ENCODE assay signal across 11 cellular contexts in genomic region chr18:55489034-55489741, GRCh38.
DNase-seq lines count a peak whose midpoint lies in the region; ATAC-seq and TF ChIP-seq lines count a peak whose summit lies in the region.
"Had no signal": no experiment of that assay in that cellular context is flagged by ENCODE, and none has a peak within 500 bp of the region (broad histone marks: within the 10 kb centered on the region; RNA-seq: fewer than 3 reads in every experiment).

No MANE protein-coding gene starts in this region.

- H3K36me3 ChIP-seq in BLaER1 (peaks cover 26% of the 10 kb centered on the region), testis (ENCODE audit: low read depth, missing control alignments) (no peaks in the 10 kb centered on the region)

- H3K4me2 ChIP-seq in BLaER1 = peak overlapping the region; percentile 63

- H3K9ac ChIP-seq in BLaER1 = peak overlapping the region; percentile 48; the same call in 1 of the 2 replicates

- intact Hi-C loops in testis (cut with DNase I; ENCODE audit: low total_unique reads) = no loop called here

- H3K27me3 Mint-ChIP-seq in activated naive CD8-positive, alpha-beta T cell treated with anti-CD3 and anti-CD28 coated beads for 36 hours = peaks cover 28% of the 10 kb centered on the region

- 48 to 57% methylated on average over 4 of the region's 4 CpGs for WGBS in testis, 2 donors

- no peaks in the 10 kb centered on the region for H3K9me3 ChIP-seq in BLaER1
- H3K9me3 ChIP-seq in testis = no peaks in the 10 kb centered on the region

- ATAC-seq in GM19035 (IDR thresholded peaks at IDR 0.05; ENCODE audit: unreplicated experiment) (peak; percentile 54), HG03432 (IDR thresholded peaks at IDR 0.05; ENCODE audit: unreplicated experiment) (peak; percentile 49), omental fat pad (ENCODE audit: low FRiP score) (no peak)

- H3K27ac Mint-ChIP-seq in activated naive CD8-positive, alpha-beta T cell treated with anti-CD3 and anti-CD28 coated beads for 36 hours = peak overlapping the region; percentile 87

- H3K9me3 Mint-ChIP-seq in activated naive CD8-positive, alpha-beta T cell treated with anti-CD3 and anti-CD28 coated beads for 36 hours = no peaks in the 10 kb centered on the region

- H3K27ac ChIP-seq in BLaER1 (peak overlapping the region; percentile 62), testis (no peak overlapping the region)
- H3K27ac ChIP-seq: epithelial cell of prostate had no signal

- H3K27me3 ChIP-seq in BLaER1 (no peaks in the 10 kb centered on the region), testis (no peaks in the 10 kb centered on the region)

- peaks cover 76% of the 10 kb centered on the region for H3K4me1 ChIP-seq in BLaER1
- H3K4me1 ChIP-seq in testis = peaks cover 4% of the 10 kb centered on the region

- DNase-seq in activated naive CD8-positive, alpha-beta T cell treated with anti-CD3 and anti-CD28 coated beads for 36 hours = peak; percentile 17
- DNase-seq in testis (no peak), omental fat pad (ENCODE audit: low spot score) (no peak), GF-D8 (lab: John Stamatoyannopoulos, UW) (no peak), NCI-H1436 treated with DMSO at 0.1 percent for 48 hours (lab: John Stamatoyannopoulos, UW) (no peak)
- DNase-seq: activated CD4-positive, CD25-positive, alpha-beta regulatory T cell treated with anti-CD3 and anti-CD28 coated beads, Interleukin-2, amount 50 U/mL, for 72 hours; Kasumi-1 had no signal

- no peak for TF ChIP-seq CTCF in testis (IDR thresholded peaks at IDR 0.05)
- no peak for TF ChIP-seq CTCF in omental fat pad (IDR thresholded peaks at IDR 0.05)

- peaks cover 86% of the 10 kb centered on the region for H4K20me1 ChIP-seq in BLaER1

- no peak for TF ChIP-seq POLR2A in testis (IDR thresholded peaks at IDR 0.05)

- peak overlapping the region; percentile 46 for H3K4me3 Mint-ChIP-seq in activated naive CD8-positive, alpha-beta T cell treated with anti-CD3 and anti-CD28 coated beads for 36 hours

- no peaks in the 10 kb centered on the region for H3K36me3 Mint-ChIP-seq in activated naive CD8-positive, alpha-beta T cell treated with anti-CD3 and anti-CD28 coated beads for 36 hours

- H3K4me3 ChIP-seq in BLaER1 (0 out of 2 replicates have a peak overlapping the region, but pooled peaks have one; percentile 2), testis (no peak overlapping the region)

- H3K4me1 Mint-ChIP-seq in activated naive CD8-positive, alpha-beta T cell treated with anti-CD3 and anti-CD28 coated beads for 36 hours = peaks cover 20% of the 10 kb centered on the region
